11 cellular contexts compared by ENCODE assay signal in genomic region chr1:35559317-35559944, GRCh38. TPM values are rescaled to one million over a fixed set of nuclear protein-coding genes. Genes with fewer than 3 reads are reported as not detected.
DNase-seq lines count a peak whose midpoint lies in the region; ATAC-seq and TF ChIP-seq lines count a peak whose summit lies in the region.
"Had no signal": no experiment of that assay in that cellular context is flagged by ENCODE, and none has a peak within 500 bp of the region (broad histone marks: within the 10 kb centered on the region; RNA-seq: fewer than 3 reads in every experiment).

No MANE protein-coding gene starts in this region.

- POLR2A ChIA-PET in HEK293 (lab: Yijun Ruan, JAX) = interaction anchor here (0.9 to 1.6 kb wide), 2 partner anchors 23 to 156 kb away, joined by 3 to 4 read pairs; no protein-coding TSS in a partner anchor

- H3K4me1 ChIP-seq in HEK293 (ENCODE audit: control insufficient read depth, insufficient read depth, low read length) = peaks cover 20% of the 10 kb centered on the region
- peaks cover 52 to 71% (median 64%) of the 10 kb centered on the region in 4 donors for H3K4me1 ChIP-seq in esophagus muscularis mucosa
- peaks cover 0 to 59% (median 56%) of the 10 kb centered on the region in 4 donors for H3K4me1 ChIP-seq in sigmoid colon

- no peaks in the 10 kb centered on the region for H3K9me3 ChIP-seq in HEK293 (ENCODE audit: control insufficient read depth, insufficient read depth, low read depth, low read length)
- no peaks in the 10 kb centered on the region for H3K9me3 ChIP-seq in esophagus muscularis mucosa
- no peaks in the 10 kb centered on the region for H3K9me3 ChIP-seq in sigmoid colon

- 71% methylated on average over 7 of the region's 7 CpGs for WGBS in esophagus muscularis mucosa
- WGBS in sigmoid colon, 2 donors = 86 to 87% methylated on average over 7 of the region's 7 CpGs

- H3K4me3 ChIP-seq in HEK293 (ENCODE audit: low read depth, low read length) = no peak overlapping the region
- H3K4me3 ChIP-seq in esophagus muscularis mucosa = no peak overlapping the region
- no peak overlapping the region for H3K4me3 ChIP-seq in sigmoid colon

- TF ChIP-seq CTCF in HEK293 (tag by site-specific recombination; IDR thresholded peaks at IDR 0.05) (no peak), esophagus muscularis mucosa (IDR thresholded peaks at IDR 0.05) (no peak), sigmoid colon (IDR thresholded peaks at IDR 0.05) (no peak)

- DNase-seq in T-helper 9 cell (peak; percentile 28), esophagus muscularis mucosa (ENCODE audit: extremely low spot score) (no peak), sigmoid colon (no peak), SW480 (ENCODE audit: low spot score) (no peak)
- no peak for DNase-seq in stimulated activated CD4-positive, alpha-beta T cell treated with anti-CD3 and anti-CD28 coated beads, Interleukin-4, amount 100 ng/mL, for 1 hour
- DNase-seq: trophoblast cell had no signal

- H3K27ac ChIP-seq in HEK293 (ENCODE audit: extremely low read depth, low read depth, low read length) = no peak overlapping the region
- H3K27ac ChIP-seq in esophagus muscularis mucosa (replicated peaks in 1 of 4) = peak overlapping the region; percentile 98 to 99 (median 98)
- peak overlapping the region; percentile 89 to 99 (median 96) for H3K27ac ChIP-seq in sigmoid colon
- H3K27ac ChIP-seq: KMS-11 had no signal

- peaks cover 0 to 53% of the 10 kb centered on the region in 2 experiments; a peak in 2 of 3 replicates for H3K36me3 ChIP-seq in HEK293 (ENCODE audit: control insufficient read depth in 2 of 2, insufficient read depth in 1 of 2, low read length in 2 of 2)
- peaks cover 0 to 30% (median 26%) of the 10 kb centered on the region in 4 donors for H3K36me3 ChIP-seq in esophagus muscularis mucosa
- peaks cover 0 to 26% (median 3%) of the 10 kb centered on the region in 4 donors for H3K36me3 ChIP-seq in sigmoid colon

- intact Hi-C loops in esophagus muscularis mucosa (cut with DNase I) = loop anchor here (5.0 kb wide), 1 partner anchor 367 kb away; the partner anchor contains the start of gene SFPQ
- intact Hi-C loops in sigmoid colon (cut with DNase I) = loop anchor here (2.0 kb wide), 1 partner anchor 81 kb away; the partner anchor contains the start of gene PSMB2

- TF ChIP-seq POLR2A in esophagus muscularis mucosa (IDR thresholded peaks at IDR 0.05; ENCODE audit: low read depth) = no peak
- TF ChIP-seq POLR2A in sigmoid colon (IDR thresholded peaks at IDR 0.05) = no peak

- no peak for ATAC-seq in esophagus mucosa
- ATAC-seq: GM12878 had no signal

- CTCF ChIA-PET in HEK293 (lab: Yijun Ruan, JAX) = interaction anchor here (0.5 to 1.5 kb wide), 4 partner anchors 9 to 590 kb away, joined by 3 to 4 read pairs (median 4); partner anchors contain the start of gene TRAPPC3

- H3K27me3 ChIP-seq in esophagus muscularis mucosa (peaks cover 0 to 5% (median 0%) of the 10 kb centered on the region in 4 donors), sigmoid colon (no peaks in the 10 kb centered on the region)

- TF ChIP-seq EP300 in esophagus muscularis mucosa (IDR thresholded peaks at IDR 0.05) (no peak), sigmoid colon (IDR thresholded peaks at IDR 0.05) (no peak)

TF ChIP-seq in HEK293, 187 proteins besides CTCF, POLR2A, EP300 and RAD21 (continues in another document):
- no peak for TF ChIP-seq ZNF624 (tag by site-specific recombination; IDR thresholded peaks at IDR 0.05)
- TF ChIP-seq ZNF398 (tag by site-specific recombination; IDR thresholded peaks at IDR 0.05) = 0 out of 2 replicates have a peak, but pooled peaks have one; percentile 16
- no peak for TF ChIP-seq TSHZ1 (tag by site-specific recombination; IDR thresholded peaks at IDR 0.05; ENCODE audit: borderline replicate concordance)
- no peak for TF ChIP-seq ZNF529 (tag by site-specific recombination; IDR thresholded peaks at IDR 0.05; ENCODE audit: insufficient replicate concordance)
- TF ChIP-seq INSM2 (tag by site-specific recombination; IDR thresholded peaks at IDR 0.05) = no peak
- no peak for TF ChIP-seq OSR2 (tag by site-specific recombination; IDR thresholded peaks at IDR 0.05)
- TF ChIP-seq ZIC2 (tag by site-specific recombination; IDR thresholded peaks at IDR 0.05) = no peak
- no peak for TF ChIP-seq ZNF362 (tag by site-specific recombination; IDR thresholded peaks at IDR 0.05)
- TF ChIP-seq ZNF112 (tag by site-specific recombination; IDR thresholded peaks at IDR 0.05) = no peak
- peak; percentile 40; the same call in 1 of the 2 replicates for TF ChIP-seq GLIS2 (tag by site-specific recombination; IDR thresholded peaks at IDR 0.05)
- TF ChIP-seq GLI4 (tag by site-specific recombination; IDR thresholded peaks at IDR 0.05) = no peak
- 0 out of 2 replicates have a peak, but pooled peaks have one; percentile 17 for TF ChIP-seq GLIS1 (tag by site-specific recombination; IDR thresholded peaks at IDR 0.05)
- peak; percentile 66 for TF ChIP-seq ZNF600 (tag by site-specific recombination; IDR thresholded peaks at IDR 0.05)
- TF ChIP-seq ZNF121 (tag by site-specific recombination; IDR thresholded peaks at IDR 0.05) = no peak

RNA-seq across cellular contexts. Expression of gene NCDN, which starts 1.8 kb away (rescaled TPM):
- total RNA-seq in esophagus muscularis mucosa (10 to 100 TPM; 22.4 to 40.4 (median 29.2) TPM), sigmoid colon (10 to 100 TPM; 11.7 to 26.3 (median 14.3) TPM), esophagus mucosa (10.6 TPM)
- 10 to 100 TPM in 1 of 3 donors, 1 to 10 TPM in 2; 3.6 to 14.3 (median 4.2) TPM for polyA plus RNA-seq in sigmoid colon

RNA-seq across cellular contexts. Expression of gene KIAA0319L, which starts 2.2 kb away (rescaled TPM):
- total RNA-seq in esophagus muscularis mucosa (10 to 100 TPM; 28.5 to 35.7 (median 32.7) TPM), sigmoid colon (10 to 100 TPM; 24.8 to 50.4 (median 34.8) TPM), esophagus mucosa (28.2 TPM)
- polyA plus RNA-seq in sigmoid colon = 10 to 100 TPM in 2 of 3 donors, 1 to 10 TPM in 1; 8.3 to 36.9 (median 10.2) TPM

RNA-seq across cellular contexts. Expression of gene TFAP2E, which starts 13.7 kb away (rescaled TPM):
- total RNA-seq in esophagus muscularis mucosa = under 1 TPM in 3 of 4 donors, not detected in 1; 0.33 to 0.71 (median 0.63) TPM
- 1 to 10 TPM in 1 of 4 donors, under 1 TPM in 3; 0.27 to 1.2 (median 0.46) TPM for total RNA-seq in sigmoid colon
- 1 to 10 TPM in 1 of 3 donors, not detected in 2; 1.2 TPM for polyA plus RNA-seq in sigmoid colon
- total RNA-seq in esophagus mucosa = 1.1 TPM
- total RNA-seq: H4 had no signal
